In the genomic region with DNA sequence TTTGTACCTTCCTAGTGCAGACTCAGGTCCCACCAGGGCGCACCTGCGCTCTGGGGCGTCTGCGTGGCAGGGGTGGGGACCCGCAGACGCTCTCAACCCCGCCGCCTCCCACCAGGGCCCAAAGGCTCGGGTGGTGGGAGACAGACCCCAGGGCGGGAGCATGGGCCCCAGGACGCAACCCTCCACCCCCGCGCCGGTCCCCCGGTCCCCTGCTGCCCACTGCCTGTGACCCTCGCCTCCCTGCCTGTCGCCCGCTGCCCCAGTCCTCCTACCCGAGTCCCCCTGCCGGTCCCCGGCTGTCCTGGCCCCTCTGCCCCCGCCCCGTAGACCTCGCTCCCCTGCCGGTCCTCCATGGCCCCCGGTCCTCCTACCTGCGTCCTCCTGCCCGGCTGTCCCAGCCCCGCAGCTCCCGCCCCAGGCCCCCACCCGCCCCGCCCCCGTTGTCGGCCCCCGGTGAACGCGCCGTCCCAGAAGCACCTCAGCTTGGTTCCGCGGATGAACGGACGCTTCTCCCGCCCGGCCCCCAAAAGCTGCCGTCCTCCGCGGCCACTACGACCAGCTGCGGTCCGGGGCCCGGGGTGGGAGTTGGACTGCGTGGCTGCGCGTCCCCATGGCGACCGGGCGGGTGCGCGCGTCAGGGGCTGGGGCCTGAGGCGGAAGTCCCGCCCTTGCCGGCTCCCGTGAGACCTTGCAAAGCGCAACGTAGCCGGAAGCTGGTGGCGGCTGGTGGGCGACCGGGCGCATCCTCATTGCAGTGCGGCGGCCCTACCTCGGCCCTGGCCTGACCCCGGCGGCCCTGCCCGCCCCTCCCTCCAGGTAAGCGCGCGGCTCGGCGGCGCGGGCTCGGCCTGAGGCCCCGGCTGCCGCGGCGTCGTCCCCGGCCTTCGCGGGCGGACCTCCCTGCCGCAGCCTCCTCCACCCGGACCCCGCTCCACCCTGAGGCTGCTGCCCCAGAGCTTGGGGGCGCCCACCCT, we compare ENCODE assay signal across 1 cellular context.
TF ChIP-seq lines count a peak whose summit lies in the region.

A gene (plus strand): TSS at position 709 of the 974 bp plus-strand sequence. CDS start 2,768 bp downstream, outside the sequence.

TF ChIP-seq in H1, 55 proteins besides CTCF, POLR2A, EP300 and RAD21:
- TF ChIP-seq CREB1 (IDR thresholded peaks at IDR 0.05) (peak; percentile 83), BCL11A (IDR thresholded peaks at IDR 0.05; ENCODE audit: low read depth in 2 of 2, low read length in 2 of 2) (no peak), NRF1 (IDR thresholded peaks at IDR 0.05; ENCODE audit: low read depth, low read length) (no peak), TAF7 (optimal IDR thresholded peaks at IDR 0.05; ENCODE audit: borderline replicate concordance, low read depth, low read length) (no peak), TCF12 (IDR thresholded peaks at IDR 0.05; ENCODE audit: low read depth, low read length) (no peak), TBP (IDR thresholded peaks at IDR 0.05; ENCODE audit: low read depth, low read length) (no peak), KDM4A (IDR thresholded peaks at IDR 0.05; ENCODE audit: low read depth, low read length, severe bottlenecking) (peak; percentile 43), SRF (IDR thresholded peaks at IDR 0.05; ENCODE audit: low read depth, low read length) (no peak), TAF1 (IDR thresholded peaks at IDR 0.05; ENCODE audit: low read depth, low read length) (peak; percentile 67), ZNF274 (IDR thresholded peaks at IDR 0.05; ENCODE audit: borderline replicate concordance, extremely low read depth, low read length) (no peak), SUZ12 (IDR thresholded peaks at IDR 0.05; ENCODE audit: low read length) (no peak), CBX8 (IDR thresholded peaks at IDR 0.05; ENCODE audit: borderline replicate concordance, low read depth, low read length) (no peak), RNF2 (IDR thresholded peaks at IDR 0.05; ENCODE audit: borderline replicate concordance, low read depth, low read length, missing control alignments, poor library complexity, severe bottlenecking) (no peak), YY1 (IDR thresholded peaks at IDR 0.05; ENCODE audit: low read depth, low read length) (0 out of 2 replicates have a peak, but pooled peaks have one; percentile 18), TEAD4 (IDR thresholded peaks at IDR 0.05; ENCODE audit: low read depth, low read length) (no peak), SIRT6 (IDR thresholded peaks at IDR 0.05; ENCODE audit: low read length) (no peak), FOSL1 (IDR thresholded peaks at IDR 0.05; ENCODE audit: insufficient read depth, low read depth, low read length) (no peak), HDAC2 (IDR thresholded peaks at IDR 0.05; ENCODE audit: borderline replicate concordance in 1 of 2, low read depth in 2 of 2, low read length in 2 of 2) (no peak; a peak in 1 of 4 replicates), PHF8 (conservative IDR thresholded peaks at IDR 0.05; ENCODE audit: low read depth, low read length) (peak; percentile 73), GABPA (IDR thresholded peaks at IDR 0.05; ENCODE audit: borderline replicate concordance, insufficient read depth, low read length) (peak; percentile 95), EGR1 (IDR thresholded peaks at IDR 0.05; ENCODE audit: borderline replicate concordance, low read depth, low read length) (no peak), KDM5A (IDR thresholded peaks at IDR 0.05; ENCODE audit: low read length) (no peak), ASH2L (IDR thresholded peaks at IDR 0.05; ENCODE audit: low read length) (no peak), POLR2AphosphoS5 (IDR thresholded peaks at IDR 0.05; ENCODE audit: low read depth, low read length) (peak; percentile 76), BRCA1 (IDR thresholded peaks at IDR 0.05; ENCODE audit: low read depth, low read length) (peak; percentile 8; the same call in 1 of the 2 replicates), CHD2 (IDR thresholded peaks at IDR 0.05; ENCODE audit: low read length) (peak; percentile 76), SIN3A (conservative IDR thresholded peaks at IDR 0.05 in 1 of 2, IDR thresholded peaks at IDR 0.05 in 1 of 2; ENCODE audit: low read depth in 1 of 2, low read length in 2 of 2) (peak; percentile 82 to 85; a peak in 3 of 4 replicates), SP2 (IDR thresholded peaks at IDR 0.05; ENCODE audit: low read length) (no peak; the same call in 1 of the 2 replicates), BACH1 (IDR thresholded peaks at IDR 0.05; ENCODE audit: low read length) (no peak), RBBP5 (IDR thresholded peaks at IDR 0.05; ENCODE audit: borderline replicate concordance, low read depth, low read length) (peak; percentile 64; the same call in 1 of the 2 replicates), MAFK (IDR thresholded peaks at IDR 0.05; ENCODE audit: low read depth, low read length) (no peak)
- TF ChIP-seq, protein P1, sequence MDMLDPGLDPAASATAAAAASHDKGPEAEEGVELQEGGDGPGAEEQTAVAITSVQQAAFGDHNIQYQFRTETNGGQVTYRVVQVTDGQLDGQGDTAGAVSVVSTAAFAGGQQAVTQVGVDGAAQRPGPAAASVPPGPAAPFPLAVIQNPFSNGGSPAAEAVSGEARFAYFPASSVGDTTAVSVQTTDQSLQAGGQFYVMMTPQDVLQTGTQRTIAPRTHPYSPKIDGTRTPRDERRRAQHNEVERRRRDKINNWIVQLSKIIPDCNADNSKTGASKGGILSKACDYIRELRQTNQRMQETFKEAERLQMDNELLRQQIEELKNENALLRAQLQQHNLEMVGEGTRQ (IDR thresholded peaks at IDR 0.05; ENCODE audit: low read length), result no peak
- TF ChIP-seq, protein P2, sequence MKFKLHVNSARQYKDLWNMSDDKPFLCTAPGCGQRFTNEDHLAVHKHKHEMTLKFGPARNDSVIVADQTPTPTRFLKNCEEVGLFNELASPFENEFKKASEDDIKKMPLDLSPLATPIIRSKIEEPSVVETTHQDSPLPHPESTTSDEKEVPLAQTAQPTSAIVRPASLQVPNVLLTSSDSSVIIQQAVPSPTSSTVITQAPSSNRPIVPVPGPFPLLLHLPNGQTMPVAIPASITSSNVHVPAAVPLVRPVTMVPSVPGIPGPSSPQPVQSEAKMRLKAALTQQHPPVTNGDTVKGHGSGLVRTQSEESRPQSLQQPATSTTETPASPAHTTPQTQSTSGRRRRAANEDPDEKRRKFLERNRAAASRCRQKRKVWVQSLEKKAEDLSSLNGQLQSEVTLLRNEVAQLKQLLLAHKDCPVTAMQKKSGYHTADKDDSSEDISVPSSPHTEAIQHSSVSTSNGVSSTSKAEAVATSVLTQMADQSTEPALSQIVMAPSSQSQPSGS (IDR thresholded peaks at IDR 0.05; ENCODE audit: low read length), result no peak
- TF ChIP-seq, protein P3, sequence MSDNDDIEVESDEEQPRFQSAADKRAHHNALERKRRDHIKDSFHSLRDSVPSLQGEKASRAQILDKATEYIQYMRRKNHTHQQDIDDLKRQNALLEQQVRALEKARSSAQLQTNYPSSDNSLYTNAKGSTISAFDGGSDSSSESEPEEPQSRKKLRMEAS (IDR thresholded peaks at IDR 0.05), result peak; percentile 27; the same call in 1 of the 2 replicates
- TF ChIP-seq, protein P4, sequence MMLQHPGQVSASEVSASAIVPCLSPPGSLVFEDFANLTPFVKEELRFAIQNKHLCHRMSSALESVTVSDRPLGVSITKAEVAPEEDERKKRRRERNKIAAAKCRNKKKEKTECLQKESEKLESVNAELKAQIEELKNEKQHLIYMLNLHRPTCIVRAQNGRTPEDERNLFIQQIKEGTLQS (IDR thresholded peaks at IDR 0.05; ENCODE audit: insufficient read depth, low read depth, low read length), result no peak
- TF ChIP-seq, protein P5, sequence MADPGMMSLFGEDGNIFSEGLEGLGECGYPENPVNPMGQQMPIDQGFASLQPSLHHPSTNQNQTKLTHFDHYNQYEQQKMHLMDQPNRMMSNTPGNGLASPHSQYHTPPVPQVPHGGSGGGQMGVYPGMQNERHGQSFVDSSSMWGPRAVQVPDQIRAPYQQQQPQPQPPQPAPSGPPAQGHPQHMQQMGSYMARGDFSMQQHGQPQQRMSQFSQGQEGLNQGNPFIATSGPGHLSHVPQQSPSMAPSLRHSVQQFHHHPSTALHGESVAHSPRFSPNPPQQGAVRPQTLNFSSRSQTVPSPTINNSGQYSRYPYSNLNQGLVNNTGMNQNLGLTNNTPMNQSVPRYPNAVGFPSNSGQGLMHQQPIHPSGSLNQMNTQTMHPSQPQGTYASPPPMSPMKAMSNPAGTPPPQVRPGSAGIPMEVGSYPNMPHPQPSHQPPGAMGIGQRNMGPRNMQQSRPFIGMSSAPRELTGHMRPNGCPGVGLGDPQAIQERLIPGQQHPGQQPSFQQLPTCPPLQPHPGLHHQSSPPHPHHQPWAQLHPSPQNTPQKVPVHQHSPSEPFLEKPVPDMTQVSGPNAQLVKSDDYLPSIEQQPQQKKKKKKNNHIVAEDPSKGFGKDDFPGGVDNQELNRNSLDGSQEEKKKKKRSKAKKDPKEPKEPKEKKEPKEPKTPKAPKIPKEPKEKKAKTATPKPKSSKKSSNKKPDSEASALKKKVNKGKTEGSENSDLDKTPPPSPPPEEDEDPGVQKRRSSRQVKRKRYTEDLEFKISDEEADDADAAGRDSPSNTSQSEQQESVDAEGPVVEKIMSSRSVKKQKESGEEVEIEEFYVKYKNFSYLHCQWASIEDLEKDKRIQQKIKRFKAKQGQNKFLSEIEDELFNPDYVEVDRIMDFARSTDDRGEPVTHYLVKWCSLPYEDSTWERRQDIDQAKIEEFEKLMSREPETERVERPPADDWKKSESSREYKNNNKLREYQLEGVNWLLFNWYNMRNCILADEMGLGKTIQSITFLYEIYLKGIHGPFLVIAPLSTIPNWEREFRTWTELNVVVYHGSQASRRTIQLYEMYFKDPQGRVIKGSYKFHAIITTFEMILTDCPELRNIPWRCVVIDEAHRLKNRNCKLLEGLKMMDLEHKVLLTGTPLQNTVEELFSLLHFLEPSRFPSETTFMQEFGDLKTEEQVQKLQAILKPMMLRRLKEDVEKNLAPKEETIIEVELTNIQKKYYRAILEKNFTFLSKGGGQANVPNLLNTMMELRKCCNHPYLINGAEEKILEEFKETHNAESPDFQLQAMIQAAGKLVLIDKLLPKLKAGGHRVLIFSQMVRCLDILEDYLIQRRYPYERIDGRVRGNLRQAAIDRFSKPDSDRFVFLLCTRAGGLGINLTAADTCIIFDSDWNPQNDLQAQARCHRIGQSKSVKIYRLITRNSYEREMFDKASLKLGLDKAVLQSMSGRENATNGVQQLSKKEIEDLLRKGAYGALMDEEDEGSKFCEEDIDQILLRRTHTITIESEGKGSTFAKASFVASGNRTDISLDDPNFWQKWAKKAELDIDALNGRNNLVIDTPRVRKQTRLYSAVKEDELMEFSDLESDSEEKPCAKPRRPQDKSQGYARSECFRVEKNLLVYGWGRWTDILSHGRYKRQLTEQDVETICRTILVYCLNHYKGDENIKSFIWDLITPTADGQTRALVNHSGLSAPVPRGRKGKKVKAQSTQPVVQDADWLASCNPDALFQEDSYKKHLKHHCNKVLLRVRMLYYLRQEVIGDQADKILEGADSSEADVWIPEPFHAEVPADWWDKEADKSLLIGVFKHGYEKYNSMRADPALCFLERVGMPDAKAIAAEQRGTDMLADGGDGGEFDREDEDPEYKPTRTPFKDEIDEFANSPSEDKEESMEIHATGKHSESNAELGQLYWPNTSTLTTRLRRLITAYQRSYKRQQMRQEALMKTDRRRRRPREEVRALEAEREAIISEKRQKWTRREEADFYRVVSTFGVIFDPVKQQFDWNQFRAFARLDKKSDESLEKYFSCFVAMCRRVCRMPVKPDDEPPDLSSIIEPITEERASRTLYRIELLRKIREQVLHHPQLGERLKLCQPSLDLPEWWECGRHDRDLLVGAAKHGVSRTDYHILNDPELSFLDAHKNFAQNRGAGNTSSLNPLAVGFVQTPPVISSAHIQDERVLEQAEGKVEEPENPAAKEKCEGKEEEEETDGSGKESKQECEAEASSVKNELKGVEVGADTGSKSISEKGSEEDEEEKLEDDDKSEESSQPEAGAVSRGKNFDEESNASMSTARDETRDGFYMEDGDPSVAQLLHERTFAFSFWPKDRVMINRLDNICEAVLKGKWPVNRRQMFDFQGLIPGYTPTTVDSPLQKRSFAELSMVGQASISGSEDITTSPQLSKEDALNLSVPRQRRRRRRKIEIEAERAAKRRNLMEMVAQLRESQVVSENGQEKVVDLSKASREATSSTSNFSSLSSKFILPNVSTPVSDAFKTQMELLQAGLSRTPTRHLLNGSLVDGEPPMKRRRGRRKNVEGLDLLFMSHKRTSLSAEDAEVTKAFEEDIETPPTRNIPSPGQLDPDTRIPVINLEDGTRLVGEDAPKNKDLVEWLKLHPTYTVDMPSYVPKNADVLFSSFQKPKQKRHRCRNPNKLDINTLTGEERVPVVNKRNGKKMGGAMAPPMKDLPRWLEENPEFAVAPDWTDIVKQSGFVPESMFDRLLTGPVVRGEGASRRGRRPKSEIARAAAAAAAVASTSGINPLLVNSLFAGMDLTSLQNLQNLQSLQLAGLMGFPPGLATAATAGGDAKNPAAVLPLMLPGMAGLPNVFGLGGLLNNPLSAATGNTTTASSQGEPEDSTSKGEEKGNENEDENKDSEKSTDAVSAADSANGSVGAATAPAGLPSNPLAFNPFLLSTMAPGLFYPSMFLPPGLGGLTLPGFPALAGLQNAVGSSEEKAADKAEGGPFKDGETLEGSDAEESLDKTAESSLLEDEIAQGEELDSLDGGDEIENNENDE (IDR thresholded peaks at IDR 0.05; ENCODE audit: insufficient replicate concordance, low read length), result no peak
TF ChIP-seq in H1: peak in this region for 12.
